ENCODE assay signal across 25 cellular contexts in genomic region chr2:121917143-121917542, GRCh38.
DNase-seq lines count a peak whose midpoint lies in the region; ATAC-seq, FAIRE-seq and TF ChIP-seq lines count a peak whose summit lies in the region.
"Had no signal": no experiment of that assay in that cellular context is flagged by ENCODE, and none has a peak within 500 bp of the region (broad histone marks: within the 10 kb centered on the region; RNA-seq: fewer than 3 reads in every experiment).

No MANE protein-coding gene starts in this region.

- no peak for ATAC-seq in K562
- ATAC-seq: A549, GM12878 had no signal

- no peak overlapping the region for H2AK5ac ChIP-seq in H9 (ENCODE audit: insufficient read length, low read length)

- H3K9me3 ChIP-seq in H9 (ENCODE audit: control insufficient read depth, low read depth, low read length): no peaks in the 10 kb centered on the region
- H3K9me3 ChIP-seq in K562 (replicated peaks; ENCODE audit: control insufficient read depth, insufficient read depth, low read depth, low read length): no peaks in the 10 kb centered on the region
- no peaks in the 10 kb centered on the region for H3K9me3 ChIP-seq in neural progenitor cell (ENCODE audit: low read depth)
- no peaks in the 10 kb centered on the region for H3K9me3 ChIP-seq in WERI-Rb-1 (ENCODE audit: severe bottlenecking)
- H3K9me3 ChIP-seq: A549; BE2C; BLaER1 treated with 17β-estradiol and CSF1 and Interleukin-3, amounts not matched to agents 10 nM and 100 nM; HAP-1 had no signal

- H3K4me3 Mint-ChIP-seq in H9 (no peak overlapping the region), neural progenitor cell (no peak overlapping the region), progenitor cell of endocrine pancreas (ENCODE audit: low read depth) (no peak overlapping the region)
- no peak overlapping the region for H3K4me3 Mint-ChIP-seq in T-helper 2 cell treated with Interferon-gamma antibody and Interleukin-4, amounts not matched to agents 5 μg/mL and 100 μg/mL, for 36 hours
- H3K4me3 Mint-ChIP-seq: CD14-positive monocyte; CD4-positive, alpha-beta T cell; CD8-positive, alpha-beta memory T cell had no signal

- H3K9me3 Mint-ChIP-seq in H9: no peaks in the 10 kb centered on the region
- peaks cover 2% of the 10 kb centered on the region for H3K9me3 Mint-ChIP-seq in neural progenitor cell
- no peaks in the 10 kb centered on the region for H3K9me3 Mint-ChIP-seq in progenitor cell of endocrine pancreas (ENCODE audit: low read depth)
- H3K9me3 Mint-ChIP-seq in T-helper 2 cell treated with Interferon-gamma antibody and Interleukin-4, amounts not matched to agents 5 μg/mL and 100 μg/mL, for 36 hours: no peaks in the 10 kb centered on the region
- H3K9me3 Mint-ChIP-seq: CD4-positive, alpha-beta T cell had no signal

- H3K4me1 Mint-ChIP-seq in H9 (no peaks in the 10 kb centered on the region), neural progenitor cell (no peaks in the 10 kb centered on the region), progenitor cell of endocrine pancreas (ENCODE audit: low read depth) (no peaks in the 10 kb centered on the region)
- no peaks in the 10 kb centered on the region for H3K4me1 Mint-ChIP-seq in T-helper 2 cell treated with Interferon-gamma antibody and Interleukin-4, amounts not matched to agents 5 μg/mL and 100 μg/mL, for 36 hours (ENCODE audit: low read depth)
- H3K4me1 Mint-ChIP-seq: CD14-positive monocyte; CD8-positive, alpha-beta memory T cell had no signal

- H2AFZ ChIP-seq in H9 (ENCODE audit: low read length) (no peak overlapping the region), K562 (ENCODE audit: low read depth, low read length) (no peak overlapping the region), neural progenitor cell (replicated peaks) (peak overlapping the region; percentile 68)
- H2AFZ ChIP-seq: GM23248 had no signal

- H3K4ac ChIP-seq in H9 (ENCODE audit: low read depth, low read length): no peak overlapping the region

- H2BK5ac ChIP-seq in H9 (ENCODE audit: insufficient read length, low read length): no peak overlapping the region

- no peaks in the 10 kb centered on the region for H3K79me2 ChIP-seq in H9 (ENCODE audit: insufficient read depth, low read length)
- H3K79me2 ChIP-seq in K562 (ENCODE audit: control insufficient read depth, insufficient read depth, low read length): no peaks in the 10 kb centered on the region
- no peaks in the 10 kb centered on the region for H3K79me2 ChIP-seq in neural progenitor cell (ENCODE audit: low read depth)

- H3K36me3 ChIP-seq in K562 (ENCODE audit: control insufficient read depth, insufficient read depth, low read length): no peaks in the 10 kb centered on the region
- no peaks in the 10 kb centered on the region for H3K36me3 ChIP-seq in neural progenitor cell
- no peaks in the 10 kb centered on the region for H3K36me3 ChIP-seq in WERI-Rb-1
- H3K36me3 ChIP-seq: BE2C; BLaER1 treated with 17β-estradiol and CSF1 and Interleukin-3, amounts not matched to agents 10 nM and 100 nM; HAP-1 had no signal

- H3K4me3 ChIP-seq in K562 (no peak overlapping the region), neural progenitor cell (no peak overlapping the region), WERI-Rb-1 (ENCODE audit: low read depth, low read length) (no peak overlapping the region)
- H3K4me3 ChIP-seq: A549; BLaER1 treated with 17β-estradiol and CSF1 and Interleukin-3, amounts not matched to agents 10 nM and 100 nM; GM12878; GM23248; HAP-1 had no signal

- H3K27me3 ChIP-seq in H9 (ENCODE audit: insufficient read depth, low read length): no peaks in the 10 kb centered on the region
- H3K27me3 ChIP-seq in K562 (ENCODE audit: control insufficient read depth in 2 of 2, insufficient read depth in 2 of 2, low read length in 2 of 2): peaks cover 2 to 3% of the 10 kb centered on the region in 2 experiments; a peak in 2 of 5 replicates
- no peaks in the 10 kb centered on the region for H3K27me3 ChIP-seq in neural progenitor cell
- no peaks in the 10 kb centered on the region for H3K27me3 ChIP-seq in WERI-Rb-1 (ENCODE audit: insufficient read depth, low read depth, severe bottlenecking)
- H3K27me3 ChIP-seq: BE2C; BLaER1 treated with 17β-estradiol and CSF1 and Interleukin-3, amounts not matched to agents 10 nM and 100 nM had no signal

- CTCF ChIA-PET in K562 (lab: Yijun Ruan, JAX; ENCODE audit: low intra/inter-chr PET ratio): no interaction called here

- H3F3A ChIP-seq in neural progenitor cell (ENCODE audit: low read depth): no peaks in the 10 kb centered on the region

- no peak for TF ChIP-seq EP300 in K562 (IDR thresholded peaks at IDR 0.05; ENCODE audit: low read length)

- H3K23ac ChIP-seq in H9 (ENCODE audit: insufficient read length, low read depth, low read length): no peak overlapping the region

- H3K9ac ChIP-seq in H9 (ENCODE audit: extremely low read depth, insufficient read length, low read length) (no peak overlapping the region), K562 (ENCODE audit: insufficient read depth in 1 of 2, low read depth in 2 of 2, low read length in 2 of 2) (no peak overlapping the region), neural progenitor cell (no peak overlapping the region)
- H3K9ac ChIP-seq: BLaER1 treated with 17β-estradiol and CSF1 and Interleukin-3, amounts not matched to agents 10 nM and 100 nM; GM23248 had no signal

- no peaks in the 10 kb centered on the region for H3K36me3 Mint-ChIP-seq in H9 (ENCODE audit: insufficient read depth in 1 of 3, low read depth in 3 of 3)
- no peaks in the 10 kb centered on the region for H3K36me3 Mint-ChIP-seq in neural progenitor cell
- no peaks in the 10 kb centered on the region for H3K36me3 Mint-ChIP-seq in progenitor cell of endocrine pancreas (ENCODE audit: insufficient read depth)
- no peaks in the 10 kb centered on the region for H3K36me3 Mint-ChIP-seq in T-helper 2 cell treated with Interferon-gamma antibody and Interleukin-4, amounts not matched to agents 5 μg/mL and 100 μg/mL, for 36 hours (ENCODE audit: low read depth)
- H3K36me3 Mint-ChIP-seq: CD14-positive monocyte; CD8-positive, alpha-beta memory T cell had no signal

- DNase-seq in H9 (no peak), K562 (ENCODE audit: extremely low read depth in 1 of 4, low spot score in 3 of 4) (no peak), neural progenitor cell (ENCODE audit: low spot score) (no peak), progenitor cell of endocrine pancreas (ENCODE audit: low spot score, unreplicated experiment) (no peak), WERI-Rb-1 (no peak), NCI-H446 (lab: John Stamatoyannopoulos, UW) (no peak)
- DNase-seq in T-helper 2 cell treated with Interferon-gamma antibody and Interleukin-4, amounts not matched to agents 5 μg/mL and 100 μg/mL, for 36 hours (ENCODE audit: low spot score): no peak
- DNase-seq: 8988T; ACHN; AML-193; BE2C; CD4-positive, alpha-beta T cell; CD8-positive, alpha-beta memory T cell; DMS 273 treated with DMSO at 0.1 percent for 48 hours; DMS79; EL; GDM1; GM23248 had no signal

- H4K8ac ChIP-seq in H9 (replicated peaks; ENCODE audit: insufficient read length, low read depth, low read length): no peak overlapping the region

- in situ Hi-C loops in K562 (cut with MboI): no loop called here

- no peaks in the 10 kb centered on the region for H3K79me1 ChIP-seq in H9 (ENCODE audit: insufficient read depth, low read depth, low read length, poor library complexity, severe bottlenecking)

- no peaks in the 10 kb centered on the region for H3K23me2 ChIP-seq in H9 (ENCODE audit: insufficient read length, low read depth, low read length, poor library complexity, severe bottlenecking)

- H3K27ac Mint-ChIP-seq in H9 (peak overlapping the region in 2 of 3 experiments; percentile 18 to 30; a peak in 2 of 7 replicates), neural progenitor cell (no peak overlapping the region), progenitor cell of endocrine pancreas (peak overlapping the region; percentile 26)
- no peak overlapping the region for H3K27ac Mint-ChIP-seq in T-helper 2 cell treated with Interferon-gamma antibody and Interleukin-4, amounts not matched to agents 5 μg/mL and 100 μg/mL, for 36 hours
- H3K27ac Mint-ChIP-seq: CD4-positive, alpha-beta T cell had no signal

- H3K14ac ChIP-seq in H9 (ENCODE audit: insufficient read depth, low read length): no peak overlapping the region

- no peak overlapping the region for H3K27ac ChIP-seq in H9 (ENCODE audit: insufficient read length, low read depth, low read length)
- no peak overlapping the region for H3K27ac ChIP-seq in K562 (ENCODE audit: extremely low read depth, low read depth, low read length)
- no peak overlapping the region for H3K27ac ChIP-seq in neural progenitor cell
- H3K27ac ChIP-seq in WERI-Rb-1: no peak overlapping the region
- H3K27ac ChIP-seq: A549; BLaER1 treated with 17β-estradiol and CSF1 and Interleukin-3, amounts not matched to agents 10 nM and 100 nM; GM23248 had no signal

- no peak overlapping the region for H2BK20ac ChIP-seq in H9 (ENCODE audit: low read depth, low read length, poor library complexity, severe bottlenecking)

- H2BK12ac ChIP-seq in H9 (ENCODE audit: insufficient read length, low read depth, low read length): no peak overlapping the region

- POLR2A ChIA-PET in K562 (lab: Yijun Ruan, JAX): interaction anchor here (0.6 kb wide), 1 partner anchor 1276 kb away, joined by 3 read pairs; no protein-coding TSS in a partner anchor

- no peak overlapping the region for H3K4me2 ChIP-seq in H9 (ENCODE audit: insufficient read depth, insufficient read length, low read length)
- no peak overlapping the region for H3K4me2 ChIP-seq in K562 (ENCODE audit: insufficient read depth, low read length)
- H3K4me2 ChIP-seq in neural progenitor cell: no peak overlapping the region
- H3K4me2 ChIP-seq: A549; BLaER1 treated with 17β-estradiol and CSF1 and Interleukin-3, amounts not matched to agents 10 nM and 100 nM had no signal

- H2BK120ac ChIP-seq in H9 (ENCODE audit: low read depth, low read length, poor library complexity, severe bottlenecking): no peak overlapping the region

- intact Hi-C loops in K562 (cut with micrococcal nuclease): no loop called here

- no peaks in the 10 kb centered on the region for H3K9me1 ChIP-seq in K562 (ENCODE audit: control insufficient read depth, insufficient read depth, low read length)

- H4K20me1 ChIP-seq in H9 (ENCODE audit: control insufficient read depth, insufficient read depth, insufficient read length) (no peaks in the 10 kb centered on the region), K562 (replicated peaks; ENCODE audit: control insufficient read depth, insufficient read depth, low read length) (no peaks in the 10 kb centered on the region), neural progenitor cell (ENCODE audit: low read depth) (no peaks in the 10 kb centered on the region)
- H4K20me1 ChIP-seq: BLaER1 treated with 17β-estradiol and CSF1 and Interleukin-3, amounts not matched to agents 10 nM and 100 nM had no signal

- H3K4me1 ChIP-seq in H9 (ENCODE audit: insufficient read depth, low read length) (no peaks in the 10 kb centered on the region), K562 (replicated peaks in 1 of 2; ENCODE audit: control insufficient read depth in 2 of 2, insufficient read depth in 2 of 2, low read length in 2 of 2) (no peaks in the 10 kb centered on the region), neural progenitor cell (no peaks in the 10 kb centered on the region)
- H3K4me1 ChIP-seq: A549, BE2C, HAP-1 had no signal

- TF ChIP-seq RAD21 in K562 (CRISPR knock-in tag; conservative IDR thresholded peaks at IDR 0.05 in 1 of 2, IDR thresholded peaks at IDR 0.05 in 1 of 2): no peak

- H4K91ac ChIP-seq in H9 (ENCODE audit: insufficient read length, low read depth, low read length): no peak overlapping the region

- no peak overlapping the region for H4K5ac ChIP-seq in H9 (ENCODE audit: insufficient read length, low read depth, low read length)

- TF ChIP-seq CTCF in H9 (conservative IDR thresholded peaks at IDR 0.05) (no peak), K562 (IDR thresholded peaks at IDR 0.05 in 2 of 3, conservative IDR thresholded peaks at IDR 0.05 in 1 of 3; ENCODE audit: insufficient read depth in 2 of 3, low read depth in 1 of 3, low read length in 3 of 3) (no peak), neural progenitor cell (IDR thresholded peaks at IDR 0.05) (no peak), progenitor cell of endocrine pancreas (IDR thresholded peaks at IDR 0.05; ENCODE audit: unreplicated experiment) (no peak), WERI-Rb-1 (IDR thresholded peaks at IDR 0.05; ENCODE audit: low read depth, low read length) (no peak)

- no TSS peak for BruUV-seq in K562 (replicated peaks; lab: Mats Ljungman, UMichigan)

- no CpG with 5 or more reads among the region's 10 CpGs for WGBS in H9 (ENCODE audit: extremely low coverage, insufficient read length, low lambda C conversion rate)
- WGBS in K562 (ENCODE audit: insufficient coverage, low coverage, missing lambda C conversion rate): under 1% methylated on average over 8 of the region's 10 CpGs

- no peak overlapping the region for H2BK15ac ChIP-seq in H9 (ENCODE audit: low read depth, low read length)

- no peak overlapping the region for H3T11ph ChIP-seq in H9 (ENCODE audit: low read length)

- H3K18ac ChIP-seq in H9 (ENCODE audit: insufficient read length, low read depth, low read length): no peak overlapping the region

- H3K56ac ChIP-seq in H9 (ENCODE audit: insufficient read length, low read depth, low read length): no peak overlapping the region

- no peak for TF ChIP-seq POLR2A in K562 (conservative IDR thresholded peaks at IDR 0.05)

- no peak for FAIRE-seq in K562 (lab: Jason Lieb, UNC)
- FAIRE-seq: A549, D721Med, GM12878, GM19239 had no signal

- H3K27me3 Mint-ChIP-seq in H9 (ENCODE audit: low read depth): no peaks in the 10 kb centered on the region
- peaks cover 5% of the 10 kb centered on the region for H3K27me3 Mint-ChIP-seq in neural progenitor cell (ENCODE audit: insufficient read depth, low read depth)
- H3K27me3 Mint-ChIP-seq in progenitor cell of endocrine pancreas: no peaks in the 10 kb centered on the region
- H3K27me3 Mint-ChIP-seq in T-helper 2 cell treated with Interferon-gamma antibody and Interleukin-4, amounts not matched to agents 5 μg/mL and 100 μg/mL, for 36 hours (ENCODE audit: low read depth): no peaks in the 10 kb centered on the region

Comparison
In these comparisons a context has a peak if more than half of its experiments do, and no peak if none do; other contexts are left out.
1. H3K27ac Mint-ChIP-seq: peak in H9 (2 of 3) and progenitor cell of endocrine pancreas (single experiment); none in neural progenitor cell (single experiment) and T-helper 2 cell treated with Interferon-gamma antibody and Interleukin-4, amounts not matched to agents 5 μg/mL and 100 μg/mL, for 36 hours (single experiment).